In genomic region chr9:137146527-137146918, GRCh38 we compare ENCODE assay signal across 33 cellular contexts. TPM values are rescaled to one million over a fixed set of nuclear protein-coding genes. Genes with fewer than 3 reads are reported as not detected.
DNase-seq lines count a peak whose midpoint lies in the region; ATAC-seq and TF ChIP-seq lines count a peak whose summit lies in the region.
"Had no signal": no experiment of that assay in that cellular context is flagged by ENCODE, and none has a peak within 500 bp of the region (broad histone marks: within the 10 kb centered on the region; RNA-seq: fewer than 3 reads in every experiment).

No MANE protein-coding gene starts in this region.

- DNase-seq in Right ventricle myocardium inferior (ENCODE audit: missing footprints) (peak; percentile 6), Right ventricle myocardium superior (no peak), Panc1 (ENCODE audit: low read depth, low spot score) (no peak), upper lobe of right lung (peak; percentile 52), NCI-H2171 (lab: John Stamatoyannopoulos, UW) (no peak)
- DNase-seq: activated CD4-positive, alpha-beta T cell treated with anti-CD3 and anti-CD28 coated beads for 36 hours; activated CD8-positive, alpha-beta memory T cell treated with anti-CD3 and anti-CD28 coated beads, Interleukin-2, amount 50 U/mL, for 48 hours; activated CD8-positive, alpha-beta T cell treated with anti-CD3 and anti-CD28 coated beads for 36 hours; activated naive CD4-positive, alpha-beta T cell treated with Interleukin-2 at 50 U/mL for 16 hours; adrenal gland; AML-193; central memory CD4-positive, alpha-beta T cell; EL; endodermal cell; GOT3; mesendoderm; NCI-H1417 treated with DMSO at 0.1 percent for 48 hours; NCI-H2029 treated with DMSO at 0.1 percent for 48 hours; NCI-H2227 treated with DMSO at 0.1 percent for 48 hours; NCI-H526 treated with DMSO at 0.1 percent for 48 hours; NK-92 treated with Interleukin-12 subunit alpha and Interleukin-12 subunit beta, amount 100 ng/mL, for 24 hours; stimulated activated naive CD4-positive, alpha-beta T cell treated with Interleukin-2 at 50 U/mL for 16 hours had no signal

- BruUV-seq in Panc1 (replicated peaks; lab: Mats Ljungman, UMichigan), result no TSS peak

- H3K4me1 ChIP-seq in Panc1 (ENCODE audit: control insufficient read depth, insufficient read depth, low read length), result no peaks in the 10 kb centered on the region
- no peaks in the 10 kb centered on the region for H3K4me1 ChIP-seq in upper lobe of right lung
- H3K4me1 ChIP-seq: adrenal gland, left lung, parathyroid adenoma, suprapubic skin, upper lobe of left lung had no signal

- H3K9me3 ChIP-seq in Panc1 (ENCODE audit: control insufficient read depth, insufficient read depth, low read depth, low read length), result no peaks in the 10 kb centered on the region
- no peaks in the 10 kb centered on the region for H3K9me3 ChIP-seq in upper lobe of right lung
- H3K9me3 ChIP-seq: adrenal gland, left lung, suprapubic skin had no signal

- in situ Hi-C loops in Panc1 (cut with HindIII; ENCODE audit: low pct_unique_long_range_greater_than_20kb, low sequenced_read_pairs), result no loop called here

- intact Hi-C loops in Right ventricle myocardium inferior (cut with DNase I) (no loop called here), Right ventricle myocardium superior (cut with DNase I) (no loop called here), Panc1 (cut with micrococcal nuclease; ENCODE audit: unreplicated experiment) (no loop called here), upper lobe of right lung (cut with DNase I) (no loop called here)

- CTCF ChIA-PET in Panc1 (lab: Charles Lee), result no interaction called here

- H3K4me3 ChIP-seq in Panc1 (ENCODE audit: low read depth in 2 of 2, low read length in 2 of 2) (no peak overlapping the region), upper lobe of right lung (no peak overlapping the region)
- H3K4me3 ChIP-seq: adrenal gland, left lung, smooth muscle cell, suprapubic skin, upper lobe of left lung had no signal

- no peak for TF ChIP-seq CTCF in Panc1 (IDR thresholded peaks at IDR 0.05)
- TF ChIP-seq CTCF in upper lobe of right lung (IDR thresholded peaks at IDR 0.05), result no peak

- POLR2A ChIA-PET in Panc1 (lab: Charles Lee), result no interaction called here

- no peak for ATAC-seq in Right ventricle myocardium inferior
- no peak for ATAC-seq in Right ventricle myocardium superior (ENCODE audit: poor library complexity)
- ATAC-seq in Panc1, result peak; percentile 51; the same call in 1 of the 2 replicates
- no peak for ATAC-seq in upper lobe of right lung
- no peak for ATAC-seq in HG03280 (IDR thresholded peaks at IDR 0.05; ENCODE audit: unreplicated experiment)
- ATAC-seq: activated CD4-positive, alpha-beta T cell treated with anti-CD3 and anti-CD28 coated beads for 36 hours; activated CD8-positive, alpha-beta T cell treated with anti-CD3 and anti-CD28 coated beads for 36 hours; left lung had no signal

- H3K27me3 ChIP-seq in Panc1 (ENCODE audit: control insufficient read depth, insufficient read depth, low read length) (no peaks in the 10 kb centered on the region), upper lobe of right lung (peaks cover 27% of the 10 kb centered on the region)

- no peak overlapping the region for H3K27ac ChIP-seq in Panc1 (ENCODE audit: low read length)
- no peak overlapping the region for H3K27ac ChIP-seq in upper lobe of right lung
- H3K27ac ChIP-seq: adrenal gland, left lung, parathyroid adenoma, suprapubic skin, upper lobe of left lung had no signal

- H3K36me3 ChIP-seq in Panc1 (ENCODE audit: control insufficient read depth, insufficient read depth, low read length), result no peaks in the 10 kb centered on the region
- no peaks in the 10 kb centered on the region for H3K36me3 ChIP-seq in upper lobe of right lung
- H3K36me3 ChIP-seq: adrenal gland, left lung, suprapubic skin, upper lobe of left lung had no signal

RNA-seq across cellular contexts. Expression of gene GRIN1, which starts 7.6 kb away (rescaled TPM):
- total RNA-seq in Right ventricle myocardium inferior, result not detected
- total RNA-seq in Right ventricle myocardium superior, result not detected
- 4.9 TPM for total RNA-seq in Panc1 (2021; ENCODE audit: unreplicated experiment)
- polyA plus RNA-seq in Panc1 (2012; ENCODE audit: insufficient read length), result 11.5 TPM
- 0.64 TPM for total RNA-seq in upper lobe of right lung
- total RNA-seq: A172; activated CD8-positive, alpha-beta T cell treated with anti-CD3 and anti-CD28 coated beads for 36 hours; CD4-positive, alpha-beta memory T cell; smooth muscle cell had no signal
- polyA plus RNA-seq: CD4-positive, alpha-beta memory T cell; smooth muscle cell had no signal

RNA-seq across cellular contexts. Expression of gene LRRC26, which starts 23.3 kb away (rescaled TPM):
- total RNA-seq in Right ventricle myocardium inferior (not detected), Right ventricle myocardium superior (not detected), Panc1 (2021; ENCODE audit: unreplicated experiment) (0.69 TPM), upper lobe of right lung (not detected)
- 2.5 TPM for polyA plus RNA-seq in Panc1 (2012; ENCODE audit: insufficient read length)
- total RNA-seq: A172; activated CD4-positive, alpha-beta T cell treated with anti-CD3 and anti-CD28 coated beads for 36 hours; activated CD8-positive, alpha-beta T cell treated with anti-CD3 and anti-CD28 coated beads for 36 hours; adrenal gland; CD4-positive, alpha-beta memory T cell; smooth muscle cell had no signal
- polyA plus RNA-seq: adrenal gland; CD4-positive, alpha-beta memory T cell; smooth muscle cell had no signal

RNA-seq across cellular contexts. Expression of gene TMEM210, which starts 25.3 kb away (rescaled TPM):
- total RNA-seq in Right ventricle myocardium inferior (not detected), Right ventricle myocardium superior (not detected), Panc1 (2021; ENCODE audit: unreplicated experiment) (not detected), upper lobe of right lung (not detected)
- polyA plus RNA-seq in Panc1 (2012; ENCODE audit: insufficient read length), result not detected
- total RNA-seq: A172; activated CD4-positive, alpha-beta T cell treated with anti-CD3 and anti-CD28 coated beads for 36 hours; activated CD8-positive, alpha-beta T cell treated with anti-CD3 and anti-CD28 coated beads for 36 hours; activated T-helper 1 cell treated with anti-CD3 and anti-CD28 coated beads, Interleukin-12 subunit alpha, Interleukin-12 subunit beta, Interleukin-2, Interleukin-4 antibody, amounts not matched to agents 30 ng/mL and 10 ng/mL and 1 ng/mL, durations not matched to agents 14 hours and 24 hours and 36 hours; adrenal gland; CD4-positive, alpha-beta memory T cell; left lung; smooth muscle cell; suprapubic skin; upper lobe of left lung had no signal
- polyA plus RNA-seq: adrenal gland; CD4-positive, alpha-beta memory T cell; esophagus; neural cell; smooth muscle cell had no signal

RNA-seq across cellular contexts. Expression of gene DPP7, which starts 32.0 kb away (rescaled TPM):
- 143 TPM for total RNA-seq in Right ventricle myocardium inferior
- total RNA-seq in Right ventricle myocardium superior, result 153 TPM
- 236 TPM for total RNA-seq in Panc1 (2021; ENCODE audit: unreplicated experiment)
- 290 TPM for polyA plus RNA-seq in Panc1 (2012; ENCODE audit: insufficient read length)
- total RNA-seq in upper lobe of right lung, result 183 TPM

RNA-seq across cellular contexts. Expression of gene ANAPC2, which starts 41.8 kb away (rescaled TPM):
- total RNA-seq in Right ventricle myocardium inferior, result 35.0 TPM
- 33.9 TPM for total RNA-seq in Right ventricle myocardium superior
- 46.0 TPM for total RNA-seq in Panc1 (2021; ENCODE audit: unreplicated experiment)
- 48.2 TPM for polyA plus RNA-seq in Panc1 (2012; ENCODE audit: insufficient read length)
- total RNA-seq in upper lobe of right lung, result 51.4 TPM

Comparison
In these comparisons a context has a peak if more than half of its experiments do, and no peak if none do; other contexts are left out.
1. DNase-seq: peak in Right ventricle myocardium inferior (single experiment) and upper lobe of right lung (single experiment); none in Right ventricle myocardium superior (single experiment), Panc1 (single experiment) and NCI-H2171 (single experiment).